In the genomic region with DNA sequence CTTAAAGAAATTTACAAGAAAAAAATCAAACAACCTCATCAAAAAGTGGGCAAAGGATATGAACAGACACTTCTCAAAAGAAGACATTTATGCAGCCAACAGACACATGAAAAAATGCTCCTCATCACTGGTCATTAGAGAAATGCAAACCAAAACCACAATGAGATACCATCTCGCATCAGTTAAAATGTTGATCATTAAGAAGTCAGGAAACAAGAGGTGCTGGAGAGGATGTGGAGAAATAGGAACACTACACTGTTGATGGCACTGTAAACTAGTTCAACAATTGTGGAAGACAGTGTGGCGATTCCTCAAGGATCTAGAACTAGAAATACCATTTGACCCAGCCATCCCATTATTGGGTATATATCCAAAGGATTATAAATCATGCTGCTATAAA, we compare ENCODE assay signal across 3 cellular contexts. TPM values are rescaled to one million over a fixed set of nuclear protein-coding genes. Genes with fewer than 3 reads are reported as not detected.
"Had no signal": no experiment of that assay in that cellular context is flagged by ENCODE, and none has a peak within 500 bp of the region (broad histone marks: within the 10 kb centered on the region; RNA-seq: fewer than 3 reads in every experiment).

No MANE protein-coding gene starts in this region.

RNA-seq across cellular contexts. Expression of gene PXDN, which starts 20.9 kb away (rescaled TPM):
- total RNA-seq: activated CD4-positive, alpha-beta memory T cell treated with anti-CD3 and anti-CD28 coated beads for 36 hours; activated CD4-positive, alpha-beta memory T cell treated with anti-CD3 and anti-CD28 coated beads, Interleukin-2, amount 10 ng/mL, durations not matched to agents 7 days and 5 days; T-helper 17 cell had no signal
